In genomic region chr1:3268281-3268680, GRCh38 we compare ENCODE assay signal across 27 cellular contexts.
"Had no signal": no experiment of that assay in that cellular context is flagged by ENCODE, and none has a peak within 500 bp of the region (broad histone marks: within the 10 kb centered on the region; RNA-seq: fewer than 3 reads in every experiment).

No MANE protein-coding gene starts in this region.

- H3K27ac Mint-ChIP-seq: natural killer cell treated with Interleukin-12 subunit alpha and Interleukin-12 subunit beta and Interleukin-15 and Interleukin-18, amount 100 ng/mL, for 72 hours; nephron progenitor cell; neural progenitor cell; progenitor cell of endocrine pancreas; stimulated activated effector memory CD8-positive, alpha-beta T cell treated with anti-CD3 and anti-CD28 coated beads, Interleukin-12 subunit alpha, Interleukin-12 subunit beta, amount 100 ng/mL, for 72 hours; stimulated activated naive B cell treated with anti-CD40 and anti-IgM and Interleukin-4, amounts not matched to agents 10 μg/mL and 1 μg/mL and 100 μg/mL, for 72 hours; stimulated activated naive CD8-positive, alpha-beta T cell treated with anti-CD3 and anti-CD28 coated beads, Interleukin-15, Interleukin-2, amounts not matched to agents 100 ng/mL and 50 ng/mL, for 24 hours had no signal

- DNase-seq: nephron progenitor cell; occipital lobe; ovary; psoas muscle; right cardiac atrium; right lobe of liver; sigmoid colon; small intestine; stimulated activated CD4-positive, alpha-beta T cell treated with anti-CD3 and anti-CD28 coated beads, Interleukin-15, amount 100 ng/mL, for 24 hours; stimulated activated CD4-positive, alpha-beta T cell treated with anti-CD3 and anti-CD28 coated beads, Interleukin-2, amount 100 ng/mL, for 24 hours; stimulated activated CD4-positive, alpha-beta T cell treated with anti-CD3 and anti-CD28 coated beads, Interleukin-2, amount 100 ng/mL, for 48 hours; stimulated activated CD4-positive, alpha-beta T cell treated with anti-CD3 and anti-CD28 coated beads, Interleukin-4, amount 100 ng/mL, for 24 hours; stimulated activated naive B cell treated with anti-CD40 and anti-IgM and Interleukin-4, amounts not matched to agents 10 μg/mL and 1 μg/mL and 100 μg/mL, for 72 hours; stimulated activated naive CD4-positive, alpha-beta T cell treated with Interleukin-2 at 50 U/mL for 16 hours; stomach; thyroid gland; trophoblast cell had no signal

- ATAC-seq: natural killer cell treated with Interleukin-12 subunit alpha and Interleukin-12 subunit beta and Interleukin-15 and Interleukin-18, amount 100 ng/mL, for 72 hours; psoas muscle; right cardiac atrium; right lobe of liver; stimulated activated effector memory CD8-positive, alpha-beta T cell treated with anti-CD3 and anti-CD28 coated beads, Interleukin-12 subunit alpha, Interleukin-12 subunit beta, amount 100 ng/mL, for 72 hours; stimulated activated naive B cell treated with anti-CD40 and anti-IgM and Interleukin-4, amounts not matched to agents 10 μg/mL and 1 μg/mL and 100 μg/mL, for 72 hours had no signal

- H3K9me3 ChIP-seq: ovary, psoas muscle, right lobe of liver, sigmoid colon, stomach, thoracic aorta, thyroid gland, tibial nerve, upper lobe of left lung, vagina had no signal

- H3K4me1 Mint-ChIP-seq: stimulated activated effector memory CD8-positive, alpha-beta T cell treated with anti-CD3 and anti-CD28 coated beads, Interleukin-12 subunit alpha, Interleukin-12 subunit beta, amount 100 ng/mL, for 72 hours; stimulated activated naive B cell treated with anti-CD40 and anti-IgM and Interleukin-4, amounts not matched to agents 10 μg/mL and 1 μg/mL and 100 μg/mL, for 72 hours had no signal

- H3K9me3 Mint-ChIP-seq: natural killer cell treated with Interleukin-12 subunit alpha and Interleukin-12 subunit beta and Interleukin-15 and Interleukin-18, amount 100 ng/mL, for 72 hours; neural progenitor cell; stimulated activated effector memory CD8-positive, alpha-beta T cell treated with anti-CD3 and anti-CD28 coated beads, Interleukin-12 subunit alpha, Interleukin-12 subunit beta, amount 100 ng/mL, for 72 hours; stimulated activated naive CD8-positive, alpha-beta T cell treated with anti-CD3 and anti-CD28 coated beads, Interleukin-15, Interleukin-2, amounts not matched to agents 100 ng/mL and 50 ng/mL, for 24 hours had no signal

- H3K27me3 Mint-ChIP-seq: natural killer cell treated with Interleukin-12 subunit alpha and Interleukin-12 subunit beta and Interleukin-15 and Interleukin-18, amount 100 ng/mL, for 72 hours; progenitor cell of endocrine pancreas; stimulated activated naive CD8-positive, alpha-beta T cell treated with anti-CD3 and anti-CD28 coated beads, Interleukin-15, Interleukin-2, amounts not matched to agents 100 ng/mL and 50 ng/mL, for 24 hours had no signal

- H3K4me3 ChIP-seq: neural progenitor cell, ovary, psoas muscle, right lobe of liver, sigmoid colon, stomach, thoracic aorta, thyroid gland, tibial nerve, upper lobe of left lung, vagina had no signal

- H3K36me3 Mint-ChIP-seq: natural killer cell treated with Interleukin-12 subunit alpha and Interleukin-12 subunit beta and Interleukin-15 and Interleukin-18, amount 100 ng/mL, for 72 hours; neural progenitor cell; stimulated activated effector memory CD8-positive, alpha-beta T cell treated with anti-CD3 and anti-CD28 coated beads, Interleukin-12 subunit alpha, Interleukin-12 subunit beta, amount 100 ng/mL, for 72 hours; stimulated activated naive B cell treated with anti-CD40 and anti-IgM and Interleukin-4, amounts not matched to agents 10 μg/mL and 1 μg/mL and 100 μg/mL, for 72 hours had no signal

- H3K36me3 ChIP-seq: neural progenitor cell, ovary, right lobe of liver, sigmoid colon, stomach, thoracic aorta, thyroid gland, tibial nerve, upper lobe of left lung, vagina had no signal

- H3K27me3 ChIP-seq: neural progenitor cell, ovary, right lobe of liver, thyroid gland, upper lobe of left lung, vagina had no signal

- H3K27ac ChIP-seq: neural progenitor cell, ovary, parathyroid adenoma, psoas muscle, right lobe of liver, sigmoid colon, stomach, thoracic aorta, thyroid gland, tibial nerve, upper lobe of left lung, vagina had no signal

- H3K4me3 Mint-ChIP-seq: natural killer cell treated with Interleukin-12 subunit alpha and Interleukin-12 subunit beta and Interleukin-15 and Interleukin-18, amount 100 ng/mL, for 72 hours; nephron progenitor cell; neural progenitor cell; stimulated activated effector memory CD8-positive, alpha-beta T cell treated with anti-CD3 and anti-CD28 coated beads, Interleukin-12 subunit alpha, Interleukin-12 subunit beta, amount 100 ng/mL, for 72 hours; stimulated activated naive B cell treated with anti-CD40 and anti-IgM and Interleukin-4, amounts not matched to agents 10 μg/mL and 1 μg/mL and 100 μg/mL, for 72 hours; stimulated activated naive CD8-positive, alpha-beta T cell treated with anti-CD3 and anti-CD28 coated beads, Interleukin-15, Interleukin-2, amounts not matched to agents 100 ng/mL and 50 ng/mL, for 24 hours had no signal

- H3K4me1 ChIP-seq: parathyroid adenoma, psoas muscle, right lobe of liver, sigmoid colon, thyroid gland, upper lobe of left lung, vagina had no signal
